In genomic region chrX:2566044-2566443, GRCh38 we compare ENCODE assay signal across 13 cellular contexts.
DNase-seq lines count a peak whose midpoint lies in the region; ATAC-seq and TF ChIP-seq lines count a peak whose summit lies in the region.
"Had no signal": no experiment of that assay in that cellular context is flagged by ENCODE, and none has a peak within 500 bp of the region (broad histone marks: within the 10 kb centered on the region; RNA-seq: fewer than 3 reads in every experiment).

No MANE protein-coding gene starts in this region.

- no peak overlapping the region for H3K4me3 ChIP-seq in endodermal cell (ENCODE audit: low read length)
- H3K4me3 ChIP-seq: BLaER1 treated with 17β-estradiol and CSF1 and Interleukin-3, amounts not matched to agents 10 nM and 100 nM had no signal

- 69 to 76% methylated on average over 4 to 7 of the region's 7 CpGs for WGBS in endodermal cell (ENCODE audit: insufficient coverage in 1 of 2, insufficient read length in 1 of 2), 2 experiments

- no peaks in the 10 kb centered on the region for H3K36me3 ChIP-seq in endodermal cell (ENCODE audit: control insufficient read depth, insufficient read depth, low read length)

- no peak for TF ChIP-seq CTCF in endodermal cell (conservative IDR thresholded peaks at IDR 0.05)

- no peak overlapping the region for H3K9ac ChIP-seq in endodermal cell (ENCODE audit: extremely low read depth, low read length, poor library complexity, severe bottlenecking)
- H3K9ac ChIP-seq: BLaER1 treated with 17β-estradiol and CSF1 and Interleukin-3, amounts not matched to agents 10 nM and 100 nM had no signal

- H3K27ac Mint-ChIP-seq in endodermal cell: no peak overlapping the region
- H3K27ac Mint-ChIP-seq: CD4-positive, CD25-positive, alpha-beta regulatory T cell had no signal

- H3K27me3 Mint-ChIP-seq in endodermal cell (ENCODE audit: insufficient read depth): no peaks in the 10 kb centered on the region
- H3K27me3 Mint-ChIP-seq: CD4-positive, CD25-positive, alpha-beta regulatory T cell had no signal

- H3K36me3 Mint-ChIP-seq in endodermal cell (ENCODE audit: low read depth): peaks cover 4% of the 10 kb centered on the region
- H3K36me3 Mint-ChIP-seq: CD4-positive, CD25-positive, alpha-beta regulatory T cell had no signal

- H3K27ac ChIP-seq in endodermal cell (ENCODE audit: low read depth, low read length): no peak overlapping the region
- H3K27ac ChIP-seq: BLaER1 treated with 17β-estradiol and CSF1 and Interleukin-3, amounts not matched to agents 10 nM and 100 nM; HL-60 had no signal

- no peak for ATAC-seq in Right ventricle myocardium inferior
- no peak for ATAC-seq in Right ventricle myocardium superior (ENCODE audit: poor library complexity)

- H3K27me3 ChIP-seq in endodermal cell (ENCODE audit: control insufficient read depth, insufficient read depth, low read length, poor library complexity, severe bottlenecking): no peaks in the 10 kb centered on the region
- H3K27me3 ChIP-seq: BLaER1 treated with 17β-estradiol and CSF1 and Interleukin-3, amounts not matched to agents 10 nM and 100 nM had no signal

- no peaks in the 10 kb centered on the region for H3K4me1 ChIP-seq in endodermal cell (ENCODE audit: control insufficient read depth, insufficient read depth, low read length)

- intact Hi-C loops in Right ventricle myocardium inferior (cut with DNase I): no loop called here
- intact Hi-C loops in Right ventricle myocardium superior (cut with DNase I): no loop called here

- DNase-seq in Right ventricle myocardium inferior (ENCODE audit: missing footprints) (peak; percentile 52), Right ventricle myocardium superior (no peak), NCI-H187 (lab: John Stamatoyannopoulos, UW) (peak; percentile 11 to 45), endodermal cell (peak; percentile 75), cerebellum (ENCODE audit: low spot score) (no peak), T-helper 9 cell (no peak), NCI-H2196 treated with DMSO at 0.1 percent for 48 hours (lab: John Stamatoyannopoulos, UW; ENCODE audit: unreplicated experiment) (no peak)
- DNase-seq: ACHN; CD4-positive, CD25-positive, alpha-beta regulatory T cell; DMS79; HCEC 1CT had no signal

- H3K4me3 Mint-ChIP-seq in endodermal cell: no peak overlapping the region
- H3K4me3 Mint-ChIP-seq: CD4-positive, CD25-positive, alpha-beta regulatory T cell had no signal

- peaks cover 11% of the 10 kb centered on the region for H3K9me3 Mint-ChIP-seq in endodermal cell

- peaks cover 16% of the 10 kb centered on the region for H3K4me1 Mint-ChIP-seq in endodermal cell
- H3K4me1 Mint-ChIP-seq: CD4-positive, CD25-positive, alpha-beta regulatory T cell had no signal

- H3K9me3 ChIP-seq in endodermal cell (ENCODE audit: control insufficient read depth, low read length): no peaks in the 10 kb centered on the region

Comparison
In these comparisons a context has a peak if more than half of its experiments do, and no peak if none do; other contexts are left out.
1. DNase-seq: peak in Right ventricle myocardium inferior (single experiment), NCI-H187 (2 of 2) and endodermal cell (single experiment); none in Right ventricle myocardium superior (single experiment), cerebellum (single experiment), T-helper 9 cell (single experiment) and NCI-H2196 treated with DMSO at 0.1 percent for 48 hours (single experiment).